16 cellular contexts compared by ENCODE assay signal in genomic region chr9:122897969-122898368, GRCh38. TPM values are rescaled to one million over a fixed set of nuclear protein-coding genes. Genes with fewer than 3 reads are reported as not detected.
DNase-seq lines count a peak whose midpoint lies in the region; ATAC-seq and TF ChIP-seq lines count a peak whose summit lies in the region.
"Had no signal": no experiment of that assay in that cellular context is flagged by ENCODE, and none has a peak within 500 bp of the region (broad histone marks: within the 10 kb centered on the region; RNA-seq: fewer than 3 reads in every experiment).

No MANE protein-coding gene starts in this region.

- H3K14ac ChIP-seq in IMR-90 (replicated peaks; ENCODE audit: low read depth, low read length), result no peak overlapping the region

- H2AK5ac ChIP-seq in IMR-90 (ENCODE audit: low read depth, low read length), result no peak overlapping the region

- no peak overlapping the region for H4K8ac ChIP-seq in IMR-90 (ENCODE audit: low read depth in 2 of 2, low read length in 2 of 2)

- no peaks in the 10 kb centered on the region for H3K9me3 Mint-ChIP-seq in neural progenitor cell
- H3K9me3 Mint-ChIP-seq: nephron progenitor cell had no signal

- peaks cover 86% of the 10 kb centered on the region for H3K79me2 ChIP-seq in DOHH2 (ENCODE audit: control insufficient read depth, low read length)
- peaks cover 94% of the 10 kb centered on the region for H3K79me2 ChIP-seq in neural progenitor cell (ENCODE audit: low read depth)

- H3K4me1 ChIP-seq in DOHH2 (ENCODE audit: control insufficient read depth, low read length) (peaks cover 53% of the 10 kb centered on the region), IMR-90 (ENCODE audit: control insufficient read depth, insufficient read depth, low read length) (peaks cover 5% of the 10 kb centered on the region), adipocyte (ENCODE audit: control insufficient read depth, insufficient read depth, low read length) (peaks cover 34% of the 10 kb centered on the region), neural progenitor cell (peaks cover 2% of the 10 kb centered on the region)

- H3K27ac ChIP-seq in DOHH2 (ENCODE audit: low read depth, low read length) (peak overlapping the region; percentile 10; the same call in 1 of the 2 replicates), IMR-90 (ENCODE audit: insufficient read depth, low read length) (no peak overlapping the region), neural progenitor cell (peak overlapping the region; percentile 26)
- H3K27ac ChIP-seq: PC-9, sigmoid colon had no signal

- H2BK20ac ChIP-seq in IMR-90 (ENCODE audit: low read depth, low read length), result no peak overlapping the region

- H3K9me3 ChIP-seq in DOHH2 (ENCODE audit: control insufficient read depth, insufficient read depth, low read length), result no peaks in the 10 kb centered on the region
- no peaks in the 10 kb centered on the region for H3K9me3 ChIP-seq in IMR-90 (ENCODE audit: control insufficient read depth, insufficient read depth, low read length)
- H3K9me3 ChIP-seq in adipocyte (ENCODE audit: control insufficient read depth, low read length), result no peaks in the 10 kb centered on the region
- H3K9me3 ChIP-seq in neural progenitor cell (ENCODE audit: low read depth), result no peaks in the 10 kb centered on the region
- H3K9me3 ChIP-seq: sigmoid colon had no signal

- BruUV-seq in IMR-90 (replicated peaks; lab: Mats Ljungman, UMichigan), result no TSS peak

- H2AK9ac ChIP-seq in IMR-90 (replicated peaks; ENCODE audit: low read depth, low read length, poor library complexity), result no peak overlapping the region

- H4K5ac ChIP-seq in IMR-90 (ENCODE audit: low read depth, low read length), result no peak overlapping the region

- no peak overlapping the region for H3K18ac ChIP-seq in IMR-90 (ENCODE audit: low read depth, low read length)

- CTCF ChIA-PET in IMR-90 (lab: Yijun Ruan, JAX), result interaction anchor here (0.9 kb wide), 1 partner anchor 327 kb away, joined by 6 read pairs; no protein-coding TSS in a partner anchor

- peaks cover 8% of the 10 kb centered on the region for H3K36me3 Mint-ChIP-seq in neural progenitor cell

- H3K36me3 ChIP-seq in DOHH2 (ENCODE audit: control insufficient read depth, low read length) (peaks cover 70% of the 10 kb centered on the region), IMR-90 (ENCODE audit: control insufficient read depth, insufficient read depth, low read length) (peaks cover 19% of the 10 kb centered on the region), adipocyte (ENCODE audit: control insufficient read depth, insufficient read depth, low read length, severe bottlenecking) (peaks cover 44% of the 10 kb centered on the region), neural progenitor cell (peaks cover 18% of the 10 kb centered on the region)

- TF ChIP-seq POLR2A in IMR-90 (IDR thresholded peaks at IDR 0.05; ENCODE audit: low read depth, low read length), result no peak

- no peak overlapping the region for H3K4ac ChIP-seq in IMR-90 (ENCODE audit: low read depth, low read length)

- H3K4me2 ChIP-seq in DOHH2 (ENCODE audit: low read length) (peak overlapping the region; percentile 3; the same call in 1 of the 2 replicates), IMR-90 (ENCODE audit: low read depth, low read length) (no peak overlapping the region), neural progenitor cell (no peak overlapping the region)
- H3K4me2 ChIP-seq: PC-9 had no signal

- H2BK15ac ChIP-seq in IMR-90 (ENCODE audit: low read depth, low read length), result no peak overlapping the region

- H4K20me1 ChIP-seq in DOHH2 (ENCODE audit: control insufficient read depth, insufficient read depth, low read depth, low read length) (no peaks in the 10 kb centered on the region; the same call in 1 of the 2 replicates), IMR-90 (ENCODE audit: insufficient read depth, low read length) (peaks cover 28% of the 10 kb centered on the region), neural progenitor cell (ENCODE audit: low read depth) (peaks cover 82% of the 10 kb centered on the region)

- no peak overlapping the region for H3K27ac Mint-ChIP-seq in neural progenitor cell
- H3K27ac Mint-ChIP-seq: nephron progenitor cell had no signal

- dilution Hi-C loops in IMR-90 (cut with HindIII; ENCODE audit: low sequenced_read_pairs, unreplicated experiment), result loop anchor here (25.0 kb wide), 1 partner anchor 89 kb away; no protein-coding TSS in a partner anchor

- no peak for ATAC-seq in IMR-90 (ENCODE audit: low read depth)
- ATAC-seq: left colon had no signal

- no peak overlapping the region for H4K91ac ChIP-seq in IMR-90 (ENCODE audit: insufficient read depth, low read depth, low read length)

- H3K4me3 Mint-ChIP-seq in neural progenitor cell, result no peak overlapping the region
- H3K4me3 Mint-ChIP-seq: nephron progenitor cell had no signal

- peak; percentile 46 for DNase-seq in IMR-90
- peak; percentile 11 for DNase-seq in adipocyte (ENCODE audit: low read depth)
- DNase-seq in neural progenitor cell (ENCODE audit: low spot score), result no peak
- no peak for DNase-seq in stimulated activated CD4-positive, alpha-beta T cell treated with anti-CD3 and anti-CD28 coated beads, Interleukin-2, amount 100 ng/mL, for 24 hours
- DNase-seq in GM13976 (ENCODE audit: low spot score), result no peak
- no peak for DNase-seq in DMS53 (lab: John Stamatoyannopoulos, UW)
- DNase-seq: activated gamma-delta T cell treated with Interleukin-2 at 50 U/mL for 16 hours, head of caudate nucleus, left colon, NCI-H1417 treated with DMSO at 0.1 percent for 48 hours, NCI-H446 treated with DMSO at 0.1 percent for 48 hours, nephron progenitor cell, PC-9, sigmoid colon, substantia nigra had no signal

- H3K27me3 ChIP-seq in DOHH2 (ENCODE audit: control insufficient read depth, low read length), result no peaks in the 10 kb centered on the region
- no peaks in the 10 kb centered on the region for H3K27me3 ChIP-seq in IMR-90 (ENCODE audit: control insufficient read depth, insufficient read depth, low read length)
- no peaks in the 10 kb centered on the region for H3K27me3 ChIP-seq in adipocyte (replicated peaks; ENCODE audit: control insufficient read depth, insufficient read depth, low read length)
- H3K27me3 ChIP-seq in neural progenitor cell, result no peaks in the 10 kb centered on the region
- H3K27me3 ChIP-seq: sigmoid colon had no signal

- H3K23ac ChIP-seq in IMR-90 (ENCODE audit: low read depth, low read length), result no peak overlapping the region

- TF ChIP-seq RAD21 in IMR-90 (IDR thresholded peaks at IDR 0.05; ENCODE audit: low read length), result no peak

- H3K4me3 ChIP-seq in DOHH2 (ENCODE audit: low read length), result no peak overlapping the region
- no peak overlapping the region for H3K4me3 ChIP-seq in IMR-90 (ENCODE audit: insufficient read depth, low read depth, low read length)
- H3K4me3 ChIP-seq in adipocyte (ENCODE audit: low read length), result no peak overlapping the region
- H3K4me3 ChIP-seq in neural progenitor cell, result no peak overlapping the region
- H3K4me3 ChIP-seq: PC-9, sigmoid colon had no signal

- H3K56ac ChIP-seq in IMR-90 (ENCODE audit: extremely low read depth, insufficient read depth, low read length), result no peak overlapping the region

- H3K79me1 ChIP-seq in IMR-90 (ENCODE audit: low read depth in 1 of 2, low read length in 2 of 2), result peaks cover 7 to 27% of the 10 kb centered on the region in 2 experiments

- no peak overlapping the region for H3K9ac ChIP-seq in IMR-90 (ENCODE audit: low read depth, low read length)
- no peak overlapping the region for H3K9ac ChIP-seq in adipocyte (ENCODE audit: low read length)
- no peak overlapping the region for H3K9ac ChIP-seq in neural progenitor cell

- peaks cover 7% of the 10 kb centered on the region for H3K4me1 Mint-ChIP-seq in neural progenitor cell

- TF ChIP-seq CTCF in DOHH2 (IDR thresholded peaks at IDR 0.05; ENCODE audit: low read depth, low read length, poor library complexity, severe bottlenecking) (no peak), IMR-90 (conservative IDR thresholded peaks at IDR 0.05; ENCODE audit: low read depth, low read length) (no peak), neural progenitor cell (IDR thresholded peaks at IDR 0.05) (no peak), GM13976 (IDR thresholded peaks at IDR 0.05; ENCODE audit: borderline replicate concordance, control extremely low read depth, extremely low read depth, insufficient read depth, missing control alignments) (no peak)

- no CpG with 5 or more reads among the region's 1 CpG for WGBS in IMR-90 (ENCODE audit: extremely low coverage in 2 of 2, insufficient read length in 1 of 2), 2 experiments

- no peaks in the 10 kb centered on the region for H3K9me2 ChIP-seq in DOHH2 (replicated peaks; ENCODE audit: control insufficient read depth, low read length)

- intact Hi-C loops in IMR-90 (cut with micrococcal nuclease), result loop anchor here (2.0 to 5.0 kb wide), 2 partner anchors 15 to 36 kb away; no protein-coding TSS in a partner anchor

- H3F3A ChIP-seq in DOHH2 (ENCODE audit: control insufficient read depth, insufficient read depth) (no peaks in the 10 kb centered on the region; the same call in 1 of the 2 replicates), neural progenitor cell (ENCODE audit: low read depth) (peaks cover 7% of the 10 kb centered on the region)

- no peaks in the 10 kb centered on the region for H3K27me3 Mint-ChIP-seq in neural progenitor cell (ENCODE audit: insufficient read depth, low read depth)

- POLR2A ChIA-PET in IMR-90 (lab: Charles Lee; ENCODE audit: unreplicated experiment), result no interaction called here

- H2AFZ ChIP-seq in IMR-90 (replicated peaks; ENCODE audit: low read length, poor library complexity) (no peak overlapping the region), neural progenitor cell (replicated peaks) (no peak overlapping the region)
- H2AFZ ChIP-seq: PC-9 had no signal

- in situ Hi-C loops in IMR-90 (cut with MboI; ENCODE audit: low sequenced_read_pairs) (no loop called here), GM13976 (cut with MboI; ENCODE audit: low sequenced_read_pairs, unreplicated experiment) (no loop called here)

- no peak overlapping the region for H2BK5ac ChIP-seq in IMR-90 (ENCODE audit: low read depth, low read length, poor library complexity, severe bottlenecking)

- no peaks in the 10 kb centered on the region for H3K9me1 ChIP-seq in IMR-90 (ENCODE audit: insufficient read depth, low read length)

- no peak overlapping the region for H2BK120ac ChIP-seq in IMR-90 (ENCODE audit: low read depth, low read length)

RNA-seq across cellular contexts. Expression of gene RC3H2, which starts 7.2 kb away (rescaled TPM):
- 55.5 and 58.4 TPM in 2 replicates for total RNA-seq in IMR-90 (2012; rRNA removed)
- 14.7 and 14.9 TPM in 2 replicates for polyA plus RNA-seq in IMR-90 (2012; rRNA removed)
- 4.9 and 5.5 TPM in 2 replicates for polyA plus RNA-seq in IMR-90 (2012; cell fraction: cytosol; rRNA removed)
- polyA plus RNA-seq in IMR-90 (2012; cell fraction: nucleus; rRNA removed; ENCODE audit: low replicate concordance), result 4.7 and 24.6 TPM in 2 replicates
- 49.9 and 56.7 TPM in 2 replicates for total RNA-seq in neural progenitor cell (ENCODE audit: low replicate concordance)

RNA-seq across cellular contexts. Expression of gene ZBTB6, which starts 15.2 kb away (rescaled TPM):
- total RNA-seq in IMR-90 (2012; rRNA removed) (11.7 and 16.7 TPM in 2 replicates), neural progenitor cell (ENCODE audit: low replicate concordance) (18.0 and 23.7 TPM in 2 replicates)
- 1.8 and 2.6 TPM in 2 replicates for polyA plus RNA-seq in IMR-90 (2012; rRNA removed)
- polyA plus RNA-seq in IMR-90 (2012; cell fraction: cytosol; rRNA removed), result 0.31 and 0.33 TPM in 2 replicates
- polyA plus RNA-seq in IMR-90 (2012; cell fraction: nucleus; rRNA removed; ENCODE audit: low replicate concordance), result 0.15 and 0.88 TPM in 2 replicates

RNA-seq across cellular contexts. Expression of gene ZBTB26, which starts 33.3 kb away (rescaled TPM):
- total RNA-seq in IMR-90 (2012; rRNA removed) (5.8 and 6.1 TPM in 2 replicates), neural progenitor cell (ENCODE audit: low replicate concordance) (9.0 and 15.5 TPM in 2 replicates)
- polyA plus RNA-seq in IMR-90 (2012; rRNA removed), result 2.3 and 3.1 TPM in 2 replicates
- 0.77 and 1.2 TPM in 2 replicates for polyA plus RNA-seq in IMR-90 (2012; cell fraction: cytosol; rRNA removed)
- 0.79 and 8.2 TPM in 2 replicates for polyA plus RNA-seq in IMR-90 (2012; cell fraction: nucleus; rRNA removed; ENCODE audit: low replicate concordance)

RNA-seq across cellular contexts. Expression of gene RABGAP1, which starts 42.9 kb away (rescaled TPM):
- total RNA-seq in IMR-90 (2012; rRNA removed), result 39.7 and 53.9 TPM in 2 replicates
- 17.2 and 20.0 TPM in 2 replicates for polyA plus RNA-seq in IMR-90 (2012; rRNA removed)
- polyA plus RNA-seq in IMR-90 (2012; cell fraction: cytosol; rRNA removed), result 5.0 and 6.2 TPM in 2 replicates
- 6.5 and 27.2 TPM in 2 replicates for polyA plus RNA-seq in IMR-90 (2012; cell fraction: nucleus; rRNA removed; ENCODE audit: low replicate concordance)
- total RNA-seq in neural progenitor cell (ENCODE audit: low replicate concordance), result 48.5 and 55.2 TPM in 2 replicates

Comparison
In these comparisons a context has a peak if more than half of its experiments do, and no peak if none do; other contexts are left out.
1. DNase-seq: peak in IMR-90 (single experiment) and adipocyte (single experiment); none in neural progenitor cell (single experiment), stimulated activated CD4-positive, alpha-beta T cell treated with anti-CD3 and anti-CD28 coated beads, Interleukin-2, amount 100 ng/mL, for 24 hours (0 of 2), GM13976 (single experiment) and DMS53 (single experiment).